1 cellular context compared by ENCODE assay signal in genomic region chr4:185332575-185333464, GRCh38.
TF ChIP-seq lines count a peak whose summit lies in the region.

No MANE protein-coding gene starts in this region.

TF ChIP-seq in HepG2, 621 proteins besides CTCF, POLR2A, EP300 and RAD21 (continued from another document and continues in another):
- TF ChIP-seq ZNF737 (CRISPR knock-in tag; IDR thresholded peaks at IDR 0.05; ENCODE audit: borderline replicate concordance) (no peak), ZMYM2 (CRISPR knock-in tag; IDR thresholded peaks at IDR 0.05) (no peak), ZSCAN25 (CRISPR knock-in tag; IDR thresholded peaks at IDR 0.05) (no peak), ZKSCAN8 (CRISPR knock-in tag; IDR thresholded peaks at IDR 0.05; ENCODE audit: borderline replicate concordance) (no peak), ZNF704 (CRISPR knock-in tag; IDR thresholded peaks at IDR 0.05; ENCODE audit: borderline replicate concordance) (no peak), HOMEZ (CRISPR knock-in tag; IDR thresholded peaks at IDR 0.05; ENCODE audit: low read depth) (0 out of 2 replicates have a peak, but pooled peaks have one; percentile 44), ZNF691 (CRISPR knock-in tag; IDR thresholded peaks at IDR 0.05; ENCODE audit: borderline replicate concordance, low read depth) (no peak), TEF (CRISPR knock-in tag; IDR thresholded peaks at IDR 0.05) (no peak), ZNF569 (CRISPR knock-in tag; IDR thresholded peaks at IDR 0.05; ENCODE audit: borderline replicate concordance) (no peak), PBX3 (CRISPR knock-in tag; IDR thresholded peaks at IDR 0.05; ENCODE audit: borderline replicate concordance) (no peak), SMAD9 (CRISPR knock-in tag; IDR thresholded peaks at IDR 0.05) (no peak), FOXO4 (CRISPR knock-in tag; conservative IDR thresholded peaks at IDR 0.05) (no peak), ELF4 (CRISPR knock-in tag; IDR thresholded peaks at IDR 0.05; ENCODE audit: borderline replicate concordance) (no peak), TCF7 (IDR thresholded peaks at IDR 0.05; ENCODE audit: low read depth) (peak; percentile 93), RCOR2 (CRISPR knock-in tag; IDR thresholded peaks at IDR 0.05) (0 out of 2 replicates have a peak, but pooled peaks have one; percentile 75), CREB1 (IDR thresholded peaks at IDR 0.05) (no peak), CREB1 (CRISPR knock-in tag; IDR thresholded peaks at IDR 0.05) (peak; percentile 46; the same call in 1 of the 2 replicates), ZBTB40 (IDR thresholded peaks at IDR 0.05) (no peak), ZBTB40 (CRISPR knock-in tag; IDR thresholded peaks at IDR 0.05) (no peak), CSRNP1 (CRISPR knock-in tag; IDR thresholded peaks at IDR 0.05) (no peak), PLSCR1 (CRISPR knock-in tag; IDR thresholded peaks at IDR 0.05; ENCODE audit: borderline replicate concordance) (no peak), YEATS4 (CRISPR knock-in tag; IDR thresholded peaks at IDR 0.05; ENCODE audit: borderline replicate concordance) (no peak), SKI (IDR thresholded peaks at IDR 0.05; ENCODE audit: partially characterized antibody) (no peak), MLLT10 (CRISPR knock-in tag; IDR thresholded peaks at IDR 0.05) (no peak), SOX6 (IDR thresholded peaks at IDR 0.05) (no peak), SOX6 (CRISPR knock-in tag; IDR thresholded peaks at IDR 0.05) (peak; percentile 85), ZNF446 (CRISPR knock-in tag; IDR thresholded peaks at IDR 0.05) (no peak)
- TF ChIP-seq, protein P1, sequence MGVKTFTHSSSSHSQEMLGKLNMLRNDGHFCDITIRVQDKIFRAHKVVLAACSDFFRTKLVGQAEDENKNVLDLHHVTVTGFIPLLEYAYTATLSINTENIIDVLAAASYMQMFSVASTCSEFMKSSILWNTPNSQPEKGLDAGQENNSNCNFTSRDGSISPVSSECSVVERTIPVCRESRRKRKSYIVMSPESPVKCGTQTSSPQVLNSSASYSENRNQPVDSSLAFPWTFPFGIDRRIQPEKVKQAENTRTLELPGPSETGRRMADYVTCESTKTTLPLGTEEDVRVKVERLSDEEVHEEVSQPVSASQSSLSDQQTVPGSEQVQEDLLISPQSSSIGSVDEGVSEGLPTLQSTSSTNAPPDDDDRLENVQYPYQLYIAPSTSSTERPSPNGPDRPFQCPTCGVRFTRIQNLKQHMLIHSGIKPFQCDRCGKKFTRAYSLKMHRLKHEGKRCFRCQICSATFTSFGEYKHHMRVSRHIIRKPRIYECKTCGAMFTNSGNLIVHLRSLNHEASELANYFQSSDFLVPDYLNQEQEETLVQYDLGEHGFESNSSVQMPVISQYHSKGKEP (CRISPR knock-in tag; IDR thresholded peaks at IDR 0.05) = no peak
- TF ChIP-seq, protein P2, sequence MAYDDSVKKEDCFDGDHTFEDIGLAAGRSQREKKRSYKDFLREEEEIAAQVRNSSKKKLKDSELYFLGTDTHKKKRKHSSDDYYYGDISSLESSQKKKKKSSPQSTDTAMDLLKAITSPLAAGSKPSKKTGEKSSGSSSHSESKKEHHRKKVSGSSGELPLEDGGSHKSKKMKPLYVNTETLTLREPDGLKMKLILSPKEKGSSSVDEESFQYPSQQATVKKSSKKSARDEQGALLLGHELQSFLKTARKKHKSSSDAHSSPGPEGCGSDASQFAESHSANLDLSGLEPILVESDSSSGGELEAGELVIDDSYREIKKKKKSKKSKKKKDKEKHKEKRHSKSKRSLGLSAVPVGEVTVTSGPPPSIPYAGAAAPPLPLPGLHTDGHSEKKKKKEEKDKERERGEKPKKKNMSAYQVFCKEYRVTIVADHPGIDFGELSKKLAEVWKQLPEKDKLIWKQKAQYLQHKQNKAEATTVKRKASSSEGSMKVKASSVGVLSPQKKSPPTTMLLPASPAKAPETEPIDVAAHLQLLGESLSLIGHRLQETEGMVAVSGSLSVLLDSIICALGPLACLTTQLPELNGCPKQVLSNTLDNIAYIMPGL (CRISPR knock-in tag; IDR thresholded peaks at IDR 0.05; ENCODE audit: borderline replicate concordance in 1 of 2, low read depth in 1 of 2) = no peak
